10 cellular contexts compared by ENCODE assay signal in genomic region chr18:8707946-8708345, GRCh38. TPM values are rescaled to one million over a fixed set of nuclear protein-coding genes. Genes with fewer than 3 reads are reported as not detected.
DNase-seq lines count a peak whose midpoint lies in the region; ATAC-seq and TF ChIP-seq lines count a peak whose summit lies in the region.
"Had no signal": no experiment of that assay in that cellular context is flagged by ENCODE, and none has a peak within 500 bp of the region (broad histone marks: within the 10 kb centered on the region; RNA-seq: fewer than 3 reads in every experiment).

No MANE protein-coding gene starts in this region.

- POLR2A ChIA-PET in activated CD8-positive, alpha-beta T cell treated with anti-CD3 and anti-CD28 coated beads for 36 hours (lab: Charles Lee): no interaction called here

- no peak for ATAC-seq in activated T-cell treated with anti-CD3 and anti-CD28 coated beads, Interleukin-2, amount 50 U/mL, for 4 hours
- ATAC-seq in activated CD8-positive, alpha-beta T cell treated with anti-CD3 and anti-CD28 coated beads for 36 hours: no peak
- ATAC-seq in HG02623 (IDR thresholded peaks at IDR 0.05; ENCODE audit: unreplicated experiment): no peak

- peak overlapping the region; percentile 43 for H3K4me3 Mint-ChIP-seq in activated T-cell treated with anti-CD3 and anti-CD28 coated beads, Interleukin-2, amount 50 U/mL, for 4 hours
- H3K4me3 Mint-ChIP-seq in brain (peak overlapping the region; percentile 96 to 100 (median 99)), mesothelial cell of epicardium (peak overlapping the region; percentile 94)
- no peak overlapping the region for H3K4me3 Mint-ChIP-seq in activated CD8-positive, alpha-beta T cell treated with anti-CD3 and anti-CD28 coated beads for 36 hours

- no peaks in the 10 kb centered on the region for H3K36me3 ChIP-seq in vagina

- H3K27me3 Mint-ChIP-seq in activated T-cell treated with anti-CD3 and anti-CD28 coated beads, Interleukin-2, amount 50 U/mL, for 4 hours (ENCODE audit: low read depth): peaks cover 36% of the 10 kb centered on the region
- H3K27me3 Mint-ChIP-seq in brain (peaks cover 18% of the 10 kb centered on the region), mesothelial cell of epicardium (ENCODE audit: low read depth) (peaks cover 28% of the 10 kb centered on the region)
- peaks cover 49% of the 10 kb centered on the region for H3K27me3 Mint-ChIP-seq in activated CD8-positive, alpha-beta T cell treated with anti-CD3 and anti-CD28 coated beads for 36 hours

- no peak for DNase-seq in activated T-cell treated with anti-CD3 and anti-CD28 coated beads, Interleukin-2, amount 50 U/mL, for 4 hours
- no peak for DNase-seq in activated T-cell treated with anti-CD3 and anti-CD28 coated beads, Interleukin-2, amount 50 U/mL, for 1 hour
- no peak for DNase-seq in mesothelial cell of epicardium (ENCODE audit: low spot score in 2 of 2, unreplicated experiment in 2 of 2)
- DNase-seq in vagina (ENCODE audit: extremely low spot score in 2 of 2): no peak
- DNase-seq in activated CD8-positive, alpha-beta T cell treated with anti-CD3 and anti-CD28 coated beads for 36 hours: no peak
- DNase-seq in erythroblast (lab: John Stamatoyannopoulos, UW): no peak
- DNase-seq: activated CD4-positive, alpha-beta memory T cell treated with anti-CD3 and anti-CD28 coated beads for 36 hours; MV-4-11 had no signal

- no peaks in the 10 kb centered on the region for H3K36me3 Mint-ChIP-seq in activated T-cell treated with anti-CD3 and anti-CD28 coated beads, Interleukin-2, amount 50 U/mL, for 4 hours (ENCODE audit: insufficient read depth)
- H3K36me3 Mint-ChIP-seq in brain (peaks cover 34% of the 10 kb centered on the region), mesothelial cell of epicardium (peaks cover 3% of the 10 kb centered on the region)
- H3K36me3 Mint-ChIP-seq in activated CD8-positive, alpha-beta T cell treated with anti-CD3 and anti-CD28 coated beads for 36 hours (ENCODE audit: low read depth): no peaks in the 10 kb centered on the region

- H3K27ac ChIP-seq in vagina: peak overlapping the region; percentile 84

- intact Hi-C loops in vagina (cut with DNase I): no loop called here
- intact Hi-C loops in activated CD8-positive, alpha-beta T cell treated with anti-CD3 and anti-CD28 coated beads for 36 hours (cut with micrococcal nuclease): no loop called here

- no peaks in the 10 kb centered on the region for H3K27me3 ChIP-seq in vagina

- CTCF ChIA-PET in activated CD8-positive, alpha-beta T cell treated with anti-CD3 and anti-CD28 coated beads for 36 hours (lab: Charles Lee): interaction anchor here (1.0 to 2.1 kb wide), 2 partner anchors 11 to 280 kb away, joined by 4 to 11 read pairs; no protein-coding TSS in a partner anchor

- peaks cover 22% of the 10 kb centered on the region for H3K4me1 ChIP-seq in vagina

- H3K4me1 Mint-ChIP-seq in activated T-cell treated with anti-CD3 and anti-CD28 coated beads, Interleukin-2, amount 50 U/mL, for 4 hours (ENCODE audit: low read depth): peaks cover 20% of the 10 kb centered on the region
- H3K4me1 Mint-ChIP-seq in brain (peaks cover 59% of the 10 kb centered on the region), mesothelial cell of epicardium (peaks cover 18% of the 10 kb centered on the region)
- H3K4me1 Mint-ChIP-seq in activated CD8-positive, alpha-beta T cell treated with anti-CD3 and anti-CD28 coated beads for 36 hours (ENCODE audit: low read depth): peaks cover 11% of the 10 kb centered on the region

- TF ChIP-seq POLR2A in vagina (IDR thresholded peaks at IDR 0.05) (no peak), erythroblast (IDR thresholded peaks at IDR 0.05; ENCODE audit: low read length) (no peak)

- no peaks in the 10 kb centered on the region for H3K9me3 Mint-ChIP-seq in activated T-cell treated with anti-CD3 and anti-CD28 coated beads, Interleukin-2, amount 50 U/mL, for 4 hours
- H3K9me3 Mint-ChIP-seq in brain (peaks cover 3 to 11% (median 7%) of the 10 kb centered on the region in 5 experiments), mesothelial cell of epicardium (no peaks in the 10 kb centered on the region)
- no peaks in the 10 kb centered on the region for H3K9me3 Mint-ChIP-seq in activated CD8-positive, alpha-beta T cell treated with anti-CD3 and anti-CD28 coated beads for 36 hours

- no peak for TF ChIP-seq CTCF in brain (conservative IDR thresholded peaks at IDR 0.05)
- no peak for TF ChIP-seq CTCF in mesothelial cell of epicardium (IDR thresholded peaks at IDR 0.05; ENCODE audit: unreplicated experiment)
- no peak for TF ChIP-seq CTCF in vagina (IDR thresholded peaks at IDR 0.05)
- TF ChIP-seq CTCF in activated CD8-positive, alpha-beta T cell treated with anti-CD3 and anti-CD28 coated beads for 36 hours (IDR thresholded peaks at IDR 0.05): no peak

- H3K27ac Mint-ChIP-seq in brain (peak overlapping the region; percentile 87 to 97 (median 93)), mesothelial cell of epicardium (no peak overlapping the region)
- H3K27ac Mint-ChIP-seq in activated CD8-positive, alpha-beta T cell treated with anti-CD3 and anti-CD28 coated beads for 36 hours: no peak overlapping the region
- H3K27ac Mint-ChIP-seq: activated CD4-positive, alpha-beta memory T cell treated with anti-CD3 and anti-CD28 coated beads for 36 hours had no signal

- H3K9me3 ChIP-seq in vagina: no peaks in the 10 kb centered on the region

- H3K4me3 ChIP-seq in vagina: peak overlapping the region in 1 of 2 donors; percentile 52

RNA-seq across cellular contexts. Expression of gene MTCL1, which starts 2.6 kb away (rescaled TPM):
- total RNA-seq in activated T-cell treated with anti-CD3 and anti-CD28 coated beads, Interleukin-2, amount 50 U/mL, for 4 hours: under 1 TPM; 0.23 to 0.73 (median 0.69) TPM
- 26.5 TPM for polyA plus RNA-seq in brain (ENCODE audit: insufficient read depth, low read depth, low replicate concordance)
- total RNA-seq in mesothelial cell of epicardium (24.0 to 26.2 TPM (median 24.7 TPM) in 3 replicates), vagina (23.6 TPM)
- under 1 TPM; 0.25 to 0.52 TPM for total RNA-seq in activated CD8-positive, alpha-beta T cell treated with anti-CD3 and anti-CD28 coated beads for 36 hours

Comparison
In these comparisons a context has a peak if more than half of its experiments do, and no peak if none do; other contexts are left out.
1. H3K27ac Mint-ChIP-seq: peak in brain (5 of 5); none in mesothelial cell of epicardium (single experiment) and activated CD8-positive, alpha-beta T cell treated with anti-CD3 and anti-CD28 coated beads for 36 hours (single experiment).
2. RNA of gene MTCL1, which starts 2.6 kb away (total RNA-seq): 24.0 to 26.2 TPM in mesothelial cell of epicardium and 23.6 TPM in vagina (single experiment); 0.23 to 0.73 TPM in activated T-cell treated with anti-CD3 and anti-CD28 coated beads, Interleukin-2, amount 50 U/mL, for 4 hours and 0.25 to 0.52 TPM in activated CD8-positive, alpha-beta T cell treated with anti-CD3 and anti-CD28 coated beads for 36 hours; every median in the first group is over 10 times any median in the second.